8 cellular contexts compared by ENCODE assay signal in genomic region chr3:107928084-107928445, GRCh38.
DNase-seq lines count a peak whose midpoint lies in the region; ATAC-seq and TF ChIP-seq lines count a peak whose summit lies in the region.

No MANE protein-coding gene starts in this region.

- WGBS in psoas muscle, 3 donors = 4 to 5% (median 4%) methylated on average over 8 of the region's 8 CpGs

- H3K4me3 Mint-ChIP-seq in activated naive CD8-positive, alpha-beta T cell treated with anti-CD3 and anti-CD28 coated beads, Interleukin-2, amount 50 U/mL, for 24 hours = peak overlapping the region; percentile 81

- TF ChIP-seq CTCF in LNCaP clone FGC (IDR thresholded peaks at IDR 0.05; ENCODE audit: control insufficient read depth, extremely low read depth, insufficient read depth) (no peak), psoas muscle (IDR thresholded peaks at IDR 0.05) (no peak)

- peaks cover 14% of the 10 kb centered on the region for H3K4me1 Mint-ChIP-seq in activated naive CD8-positive, alpha-beta T cell treated with anti-CD3 and anti-CD28 coated beads, Interleukin-2, amount 50 U/mL, for 24 hours

- H3K27ac Mint-ChIP-seq in activated naive CD8-positive, alpha-beta T cell treated with anti-CD3 and anti-CD28 coated beads, Interleukin-2, amount 50 U/mL, for 24 hours = peak overlapping the region; percentile 57

- peaks cover 1% of the 10 kb centered on the region for H3K36me3 Mint-ChIP-seq in activated naive CD8-positive, alpha-beta T cell treated with anti-CD3 and anti-CD28 coated beads, Interleukin-2, amount 50 U/mL, for 24 hours (ENCODE audit: low read depth)

- no peaks in the 10 kb centered on the region for H3K27me3 ChIP-seq in psoas muscle (ENCODE audit: insufficient read depth in 3 of 3, low read length in 2 of 3)

- H3K4me3 ChIP-seq in LNCaP clone FGC (ENCODE audit: low read depth, low read length) (peak overlapping the region; percentile 54), psoas muscle (peak overlapping the region; percentile 65)

- peaks cover 4% of the 10 kb centered on the region for H3K9me3 Mint-ChIP-seq in activated naive CD8-positive, alpha-beta T cell treated with anti-CD3 and anti-CD28 coated beads, Interleukin-2, amount 50 U/mL, for 24 hours

- DNase-seq in DMS79 treated with DMSO at 0.1 percent for 48 hours (lab: John Stamatoyannopoulos, UW) (peak; percentile 17), DMS79 (lab: John Stamatoyannopoulos, UW) (no peak), LNCaP clone FGC (ENCODE audit: low read depth) (no peak), hepatic stellate cell (ENCODE audit: low spot score) (peak; percentile 40), psoas muscle (no peak)
- DNase-seq in activated naive CD8-positive, alpha-beta T cell treated with anti-CD3 and anti-CD28 coated beads, Interleukin-2, amount 50 U/mL, for 24 hours = no peak
- no peak for DNase-seq in stimulated activated naive CD4-positive, alpha-beta T cell treated with Interleukin-2 at 50 U/mL for 16 hours (lab: John Stamatoyannopoulos, UW)

- H3K4me1 ChIP-seq in psoas muscle = peaks cover 5% of the 10 kb centered on the region

- ATAC-seq in GM21717 (IDR thresholded peaks at IDR 0.05; ENCODE audit: unreplicated experiment) (peak; percentile 27), psoas muscle (peak; percentile 43 to 69 (median 58))
- ATAC-seq in activated naive CD8-positive, alpha-beta T cell treated with anti-CD3 and anti-CD28 coated beads, Interleukin-2, amount 50 U/mL, for 24 hours = no peak

- no peaks in the 10 kb centered on the region for H3K36me3 ChIP-seq in psoas muscle (ENCODE audit: insufficient read depth in 1 of 2, low read depth in 1 of 2)

- intact Hi-C loops in psoas muscle (cut with DNase I) = loop anchor here (10.0 kb wide), 3 partner anchors 263 to 693 kb away; no protein-coding TSS in a partner anchor

- H3K27me3 Mint-ChIP-seq in activated naive CD8-positive, alpha-beta T cell treated with anti-CD3 and anti-CD28 coated beads, Interleukin-2, amount 50 U/mL, for 24 hours = peaks cover 7% of the 10 kb centered on the region

- H3K9me3 ChIP-seq in psoas muscle = no peaks in the 10 kb centered on the region

- no peak overlapping the region for H3K27ac ChIP-seq in psoas muscle

Comparison
In these comparisons a context has a peak if more than half of its experiments do, and no peak if none do; other contexts are left out.
1. DNase-seq: peak in DMS79 treated with DMSO at 0.1 percent for 48 hours (single experiment) and hepatic stellate cell (single experiment); none in DMS79 (single experiment), LNCaP clone FGC (single experiment), activated naive CD8-positive, alpha-beta T cell treated with anti-CD3 and anti-CD28 coated beads, Interleukin-2, amount 50 U/mL, for 24 hours (single experiment), psoas muscle (0 of 2) and stimulated activated naive CD4-positive, alpha-beta T cell treated with Interleukin-2 at 50 U/mL for 16 hours (single experiment).